Comparison of ENCODE assay signal across 8 cellular contexts in the genomic region with DNA sequence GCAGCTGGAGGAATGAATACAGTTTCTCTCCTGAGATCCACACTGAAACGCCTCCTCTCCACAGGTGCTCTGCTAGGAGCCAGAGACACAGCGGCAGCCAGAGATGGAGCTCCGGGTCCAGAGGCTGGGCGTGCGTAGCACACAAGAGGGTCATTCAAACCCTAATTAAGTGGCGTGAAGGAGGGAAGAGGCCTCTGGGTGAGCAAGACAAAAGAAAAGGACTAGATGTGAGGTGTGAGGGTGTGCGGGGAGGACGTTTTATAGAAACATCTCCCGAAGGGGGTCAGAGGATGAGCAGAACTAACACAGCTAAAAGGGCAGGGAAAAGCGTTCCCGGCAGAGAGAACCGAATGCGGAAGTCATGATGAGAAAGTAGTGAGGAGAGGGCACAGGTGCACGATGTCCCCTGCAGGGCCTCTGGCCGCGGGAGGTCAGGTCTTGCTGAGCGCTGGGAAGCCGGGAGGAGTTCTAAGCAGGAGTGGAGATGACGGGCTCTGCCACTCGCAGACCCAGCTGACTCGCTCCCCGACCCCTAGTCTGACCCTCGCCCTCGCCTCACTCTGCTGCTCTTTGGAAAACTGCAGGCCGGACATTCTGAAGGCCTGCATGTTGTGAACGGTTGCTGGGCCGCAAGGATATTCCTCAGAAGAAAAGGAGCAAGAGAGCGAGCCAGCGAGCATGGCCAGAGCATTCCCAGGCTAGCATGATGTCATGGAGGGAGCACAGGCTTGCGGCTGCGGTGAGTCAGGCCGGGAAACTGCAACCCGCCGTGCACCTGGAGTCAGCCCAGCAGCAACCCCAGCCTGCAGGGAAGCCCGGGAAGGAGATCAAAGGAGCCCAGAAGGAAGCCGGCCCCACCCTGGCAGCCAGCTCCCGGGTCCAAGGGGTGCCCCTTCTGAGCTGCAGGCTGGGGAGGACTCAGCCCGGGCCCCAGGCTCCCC. TPM values are rescaled to one million over a fixed set of nuclear protein-coding genes. Genes with fewer than 3 reads are reported as not detected.
DNase-seq lines count a peak whose midpoint lies in the region; ATAC-seq, FAIRE-seq and TF ChIP-seq lines count a peak whose summit lies in the region.
"Had no signal": no experiment of that assay in that cellular context is flagged by ENCODE, and none has a peak within 500 bp of the region (broad histone marks: within the 10 kb centered on the region; RNA-seq: fewer than 3 reads in every experiment).

No MANE protein-coding gene starts in this region.

- H3K27me3 ChIP-seq in tibial nerve, result no peaks in the 10 kb centered on the region

- ATAC-seq in HG03520 (IDR thresholded peaks at IDR 0.05; ENCODE audit: unreplicated experiment) (no peak), HG02938 (IDR thresholded peaks at IDR 0.05; ENCODE audit: unreplicated experiment) (no peak)

- no peak for TF ChIP-seq POLR2A in tibial nerve (IDR thresholded peaks at IDR 0.05)

- H3K9me3 Mint-ChIP-seq in brain, result peaks cover 0 to 6% (median under 1%) of the 10 kb centered on the region in 5 experiments

- peak; percentile 100 for DNase-seq in HTR-8/SVneo (ENCODE audit: insufficient read length, low spot score)
- peak; percentile 81 for DNase-seq in iPS-NIHi11 (ENCODE audit: low spot score)
- DNase-seq in tibial nerve (ENCODE audit: low spot score in 2 of 2), result peak; percentile 62 to 65
- no peak for DNase-seq in NOMO-1 treated with dmso at 0.1 percent for 144 hours (lab: John Stamatoyannopoulos, UW; ENCODE audit: unreplicated experiment)

- H3K27ac Mint-ChIP-seq in brain, result peak overlapping the region; percentile 37 to 90 (median 75)

- peaks cover 27% of the 10 kb centered on the region for H3K4me1 Mint-ChIP-seq in brain

- H3K27ac ChIP-seq in tibial nerve, result peak overlapping the region in 2 of 4 donors; percentile 60 to 70
- H3K27ac ChIP-seq: neutrophil had no signal

- peaks cover 0 to 3% (median 0%) of the 10 kb centered on the region in 3 donors for H3K36me3 ChIP-seq in tibial nerve
- H3K36me3 ChIP-seq: neutrophil had no signal

- TF ChIP-seq CTCF in brain (conservative IDR thresholded peaks at IDR 0.05) (no peak), tibial nerve (IDR thresholded peaks at IDR 0.05) (peak in 1 of 5 experiments; percentile 8)

- 46 to 48% methylated on average over 34 to 38 of the region's 38 CpGs for whole genome bisulfite sequencing in tibial nerve, 2 donors

- peak; percentile 100 for FAIRE-seq in HTR-8/SVneo (lab: Jason Lieb, UNC)

- H3K36me3 Mint-ChIP-seq in brain, result peaks cover 12% of the 10 kb centered on the region

- peak overlapping the region in 3 of 5 experiments; percentile 18 to 37 (median 34) for H3K4me3 Mint-ChIP-seq in brain

- peaks cover 0 to 3% (median 0%) of the 10 kb centered on the region in 4 donors for H3K9me3 ChIP-seq in tibial nerve
- H3K9me3 ChIP-seq: neutrophil had no signal

- H3K4me1 ChIP-seq in tibial nerve, result peaks cover 0 to 25% (median 12%) of the 10 kb centered on the region in 4 donors

- no peak overlapping the region for H3K4me3 ChIP-seq in tibial nerve

- H3K27me3 Mint-ChIP-seq in brain, result peaks cover 2% of the 10 kb centered on the region

- TF ChIP-seq EP300 in tibial nerve (IDR thresholded peaks at IDR 0.05), result peak in 1 of 2 donors; percentile 48

RNA-seq across cellular contexts. Expression of gene BMP7, which starts 54.2 kb away (rescaled TPM):
- 24.9 TPM for polyA plus RNA-seq in brain (ENCODE audit: insufficient read depth, low read depth, low replicate concordance)
- total RNA-seq in tibial nerve, result 10 to 100 TPM; 11.7 to 14.2 (median 13.4) TPM
